Comparison of ENCODE assay signal across 20 cellular contexts in genomic region chr4:141387299-141387698, GRCh38.
DNase-seq lines count a peak whose midpoint lies in the region; ATAC-seq and TF ChIP-seq lines count a peak whose summit lies in the region.
"Had no signal": no experiment of that assay in that cellular context is flagged by ENCODE, and none has a peak within 500 bp of the region (broad histone marks: within the 10 kb centered on the region; RNA-seq: fewer than 3 reads in every experiment).

No MANE protein-coding gene starts in this region.

- no peaks in the 10 kb centered on the region for H3K27me3 ChIP-seq in muscle layer of duodenum (ENCODE audit: low read depth, low read length)
- H3K27me3 ChIP-seq in thyroid gland, result no peaks in the 10 kb centered on the region
- H3K27me3 ChIP-seq in MG63, result no peaks in the 10 kb centered on the region

- peak; percentile 66 for ATAC-seq in SK-N-SH treated with all-trans-retinoic acid at 6 μM for 48 hours
- ATAC-seq: A549, GM23338, HCT116 had no signal

- intact Hi-C loops in thyroid gland (cut with DNase I), result no loop called here

- TF ChIP-seq POLR2A in thyroid gland (IDR thresholded peaks at IDR 0.05), result no peak

- H3K4me1 ChIP-seq in muscle layer of duodenum (ENCODE audit: control insufficient read depth in 1 of 2, insufficient read depth in 2 of 2, low read length in 2 of 2) (no peaks in the 10 kb centered on the region), thyroid gland (peaks cover 4 to 7% of the 10 kb centered on the region in 2 donors)

- DNase-seq in fibroblast of the aortic adventitia (ENCODE audit: low read depth) (peak; percentile 29), thyroid gland (no peak), HPDE6-E6E7 (ENCODE audit: extremely low spot score) (no peak), MG63 (no peak)
- DNase-seq in stimulated activated CD4-positive, alpha-beta T cell treated with anti-CD3 and anti-CD28 coated beads, Interleukin-4, amount 100 ng/mL, for 1 hour, result no peak
- DNase-seq: 8988T; ACHN; C1 segment of cervical spinal cord; Calu3; CD4-positive, alpha-beta memory T cell; COR-L47; DMS53; DMS79 treated with DMSO at 0.1 percent for 48 hours; GF-D8; H9 had no signal

- H3K4me3 ChIP-seq in fibroblast of the aortic adventitia (ENCODE audit: low read depth, low read length) (no peak overlapping the region), muscle layer of duodenum (ENCODE audit: low read depth in 1 of 2, low read length in 2 of 2) (no peak overlapping the region), thyroid gland (replicated peaks in 1 of 3) (no peak overlapping the region), MG63 (no peak overlapping the region)
- H3K4me3 ChIP-seq: A549, GM23338 had no signal

- no peaks in the 10 kb centered on the region for H3K9me3 ChIP-seq in muscle layer of duodenum (ENCODE audit: control insufficient read depth in 1 of 2, low read length in 2 of 2)
- no peaks in the 10 kb centered on the region for H3K9me3 ChIP-seq in thyroid gland
- no peaks in the 10 kb centered on the region for H3K9me3 ChIP-seq in MG63
- H3K9me3 ChIP-seq: A549 had no signal

- 89 to 90% methylated on average over 2 of the region's 2 CpGs for WGBS in thyroid gland, 2 donors

- H3K27ac ChIP-seq in muscle layer of duodenum (ENCODE audit: low read length), result peak overlapping the region; percentile 14
- peak overlapping the region in 2 of 3 donors; percentile 61 to 78 for H3K27ac ChIP-seq in thyroid gland

- no peak for TF ChIP-seq CTCF in fibroblast of the aortic adventitia (IDR thresholded peaks at IDR 0.05; ENCODE audit: insufficient read depth, low read length)
- TF ChIP-seq CTCF in thyroid gland (IDR thresholded peaks at IDR 0.05), result no peak

- H3K36me3 ChIP-seq in muscle layer of duodenum (ENCODE audit: control insufficient read depth in 1 of 2, insufficient read depth in 2 of 2, low read length in 2 of 2) (no peaks in the 10 kb centered on the region), thyroid gland (no peaks in the 10 kb centered on the region), MG63 (no peaks in the 10 kb centered on the region)

TF ChIP-seq in SK-N-SH treated with all-trans-retinoic acid at 6 μM for 48 hours, 23 proteins besides CTCF, POLR2A, EP300 and RAD21:
- TF ChIP-seq ISL1 (CRISPR knock-in tag; IDR thresholded peaks at IDR 0.05) (peak; percentile 48), ZFP3 (CRISPR knock-in tag; IDR thresholded peaks at IDR 0.05) (peak; percentile 11; the same call in 1 of the 2 replicates), TOX (CRISPR knock-in tag; IDR thresholded peaks at IDR 0.05; ENCODE audit: borderline replicate concordance) (peak; percentile 86; the same call in 1 of the 2 replicates), CSDC2 (CRISPR knock-in tag; IDR thresholded peaks at IDR 0.05) (no peak)
TF ChIP-seq in SK-N-SH treated with all-trans-retinoic acid at 6 μM for 48 hours: peak in this region for 3.
